ENCODE assay signal across 1 cellular context in the genomic region with DNA sequence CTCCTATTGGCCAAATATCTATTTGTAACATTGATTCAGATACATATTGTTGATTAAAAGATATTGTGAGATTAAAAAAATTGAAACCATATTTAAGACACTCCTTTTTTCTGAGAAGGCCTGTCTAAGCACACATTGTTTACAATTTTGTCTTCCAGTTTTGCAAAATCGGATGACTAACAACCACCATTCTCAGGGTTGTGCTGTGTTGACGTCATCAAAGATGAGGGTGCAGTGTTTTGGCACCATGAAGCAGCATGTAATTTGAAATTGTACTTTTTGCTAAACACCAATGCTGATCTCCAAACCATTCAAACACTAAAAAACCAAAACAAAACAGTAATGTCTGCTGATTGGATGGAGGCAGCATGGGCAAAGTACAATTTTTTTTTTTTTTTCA.
A peak's percentile ranks its signal among the peaks of the same experiment; 100 is the strongest.
TF ChIP-seq lines count a peak whose summit lies in the region.

No MANE protein-coding gene starts in this region.

TF ChIP-seq in HEK293, 187 proteins besides CTCF, POLR2A, EP300 and RAD21 (continued from another document):
- TF ChIP-seq, protein P1, sequence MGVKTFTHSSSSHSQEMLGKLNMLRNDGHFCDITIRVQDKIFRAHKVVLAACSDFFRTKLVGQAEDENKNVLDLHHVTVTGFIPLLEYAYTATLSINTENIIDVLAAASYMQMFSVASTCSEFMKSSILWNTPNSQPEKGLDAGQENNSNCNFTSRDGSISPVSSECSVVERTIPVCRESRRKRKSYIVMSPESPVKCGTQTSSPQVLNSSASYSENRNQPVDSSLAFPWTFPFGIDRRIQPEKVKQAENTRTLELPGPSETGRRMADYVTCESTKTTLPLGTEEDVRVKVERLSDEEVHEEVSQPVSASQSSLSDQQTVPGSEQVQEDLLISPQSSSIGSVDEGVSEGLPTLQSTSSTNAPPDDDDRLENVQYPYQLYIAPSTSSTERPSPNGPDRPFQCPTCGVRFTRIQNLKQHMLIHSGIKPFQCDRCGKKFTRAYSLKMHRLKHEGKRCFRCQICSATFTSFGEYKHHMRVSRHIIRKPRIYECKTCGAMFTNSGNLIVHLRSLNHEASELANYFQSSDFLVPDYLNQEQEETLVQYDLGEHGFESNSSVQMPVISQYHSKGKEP (tag by site-specific recombination; IDR thresholded peaks at IDR 0.05): no peak
- TF ChIP-seq, protein P2, sequence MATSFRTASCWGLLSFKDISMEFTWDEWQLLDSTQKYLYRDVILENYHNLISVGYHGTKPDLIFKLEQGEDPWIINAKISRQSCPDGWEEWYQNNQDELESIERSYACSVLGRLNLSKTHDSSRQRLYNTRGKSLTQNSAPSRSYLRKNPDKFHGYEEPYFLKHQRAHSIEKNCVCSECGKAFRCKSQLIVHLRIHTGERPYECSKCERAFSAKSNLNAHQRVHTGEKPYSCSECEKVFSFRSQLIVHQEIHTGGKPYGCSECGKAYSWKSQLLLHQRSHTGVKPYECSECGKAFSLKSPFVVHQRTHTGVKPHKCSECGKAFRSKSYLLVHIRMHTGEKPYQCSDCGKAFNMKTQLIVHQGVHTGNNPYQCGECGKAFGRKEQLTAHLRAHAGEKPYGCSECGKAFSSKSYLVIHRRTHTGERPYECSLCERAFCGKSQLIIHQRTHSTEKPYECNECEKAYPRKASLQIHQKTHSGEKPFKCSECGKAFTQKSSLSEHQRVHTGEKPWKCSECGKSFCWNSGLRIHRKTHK (tag by site-specific recombination; IDR thresholded peaks at IDR 0.05): no peak
- TF ChIP-seq KLF9 (tag by site-specific recombination; IDR thresholded peaks at IDR 0.05; ENCODE audit: low read depth) (no peak), ZNF423 (tag by site-specific recombination; IDR thresholded peaks at IDR 0.05) (no peak), ZNF133 (tag by site-specific recombination; IDR thresholded peaks at IDR 0.05) (no peak), TCF7L2 (IDR thresholded peaks at IDR 0.05; ENCODE audit: borderline replicate concordance, low read depth, low read length) (no peak), ZNF138 (tag by site-specific recombination; IDR thresholded peaks at IDR 0.05; ENCODE audit: borderline replicate concordance) (no peak)
- TF ChIP-seq, protein P3, sequence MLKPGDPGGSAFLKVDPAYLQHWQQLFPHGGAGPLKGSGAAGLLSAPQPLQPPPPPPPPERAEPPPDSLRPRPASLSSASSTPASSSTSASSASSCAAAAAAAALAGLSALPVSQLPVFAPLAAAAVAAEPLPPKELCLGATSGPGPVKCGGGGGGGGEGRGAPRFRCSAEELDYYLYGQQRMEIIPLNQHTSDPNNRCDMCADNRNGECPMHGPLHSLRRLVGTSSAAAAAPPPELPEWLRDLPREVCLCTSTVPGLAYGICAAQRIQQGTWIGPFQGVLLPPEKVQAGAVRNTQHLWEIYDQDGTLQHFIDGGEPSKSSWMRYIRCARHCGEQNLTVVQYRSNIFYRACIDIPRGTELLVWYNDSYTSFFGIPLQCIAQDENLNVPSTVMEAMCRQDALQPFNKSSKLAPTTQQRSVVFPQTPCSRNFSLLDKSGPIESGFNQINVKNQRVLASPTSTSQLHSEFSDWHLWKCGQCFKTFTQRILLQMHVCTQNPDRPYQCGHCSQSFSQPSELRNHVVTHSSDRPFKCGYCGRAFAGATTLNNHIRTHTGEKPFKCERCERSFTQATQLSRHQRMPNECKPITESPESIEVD (tag by site-specific recombination; IDR thresholded peaks at IDR 0.05): peak; percentile 33; the same call in 1 of the 2 replicates
